15 cellular contexts compared by ENCODE assay signal in genomic region chr3:17044844-17045243, GRCh38.
DNase-seq lines count a peak whose midpoint lies in the region; ATAC-seq and TF ChIP-seq lines count a peak whose summit lies in the region.
"Had no signal": no experiment of that assay in that cellular context is flagged by ENCODE, and none has a peak within 500 bp of the region (broad histone marks: within the 10 kb centered on the region; RNA-seq: fewer than 3 reads in every experiment).

No MANE protein-coding gene starts in this region.

- H3K4me3 ChIP-seq in tibial nerve = no peak overlapping the region
- H3K4me3 ChIP-seq: MG63 had no signal

- H3K4me1 ChIP-seq in tibial nerve = peaks cover 0 to 2% (median 0%) of the 10 kb centered on the region in 4 donors

- H3K36me3 ChIP-seq in tibial nerve = no peaks in the 10 kb centered on the region
- H3K36me3 ChIP-seq: MG63 had no signal

- ATAC-seq in GM18520 (IDR thresholded peaks at IDR 0.05; ENCODE audit: unreplicated experiment) = peak; percentile 77
- ATAC-seq in GM21367 (IDR thresholded peaks at IDR 0.05; ENCODE audit: unreplicated experiment) = peak; percentile 56
- peak; percentile 86 for ATAC-seq in HG03025 (IDR thresholded peaks at IDR 0.05; ENCODE audit: low FRiP score, unreplicated experiment)
- peak; percentile 46 for ATAC-seq in activated naive CD8-positive, alpha-beta T cell treated with anti-CD3 and anti-CD28 coated beads, Interleukin-2, amount 50 U/mL, for 24 hours
- ATAC-seq: WTC11 had no signal

- no peak overlapping the region for H3K27ac ChIP-seq in tibial nerve

- no peak for TF ChIP-seq EP300 in tibial nerve (IDR thresholded peaks at IDR 0.05)

- H3K36me3 Mint-ChIP-seq in activated naive CD8-positive, alpha-beta T cell treated with anti-CD3 and anti-CD28 coated beads, Interleukin-2, amount 50 U/mL, for 24 hours (ENCODE audit: low read depth) = peaks cover 54% of the 10 kb centered on the region

- DNase-seq in activated naive CD8-positive, alpha-beta T cell treated with anti-CD3 and anti-CD28 coated beads, Interleukin-2, amount 50 U/mL, for 24 hours = no peak
- no peak for DNase-seq in erythroblast (lab: John Stamatoyannopoulos, UW)
- DNase-seq in NCI-H146 treated with DMSO at 0.1 percent for 48 hours (lab: John Stamatoyannopoulos, UW; ENCODE audit: unreplicated experiment) = no peak
- no peak for DNase-seq in tibial nerve (ENCODE audit: low spot score in 2 of 2)
- DNase-seq: activated naive CD4-positive, alpha-beta T cell treated with Interleukin-2 at 50 U/mL for 16 hours; MG63; NCI-H446 treated with DMSO at 0.1 percent for 48 hours; posterior cingulate gyrus; SHP77 treated with DMSO at 0.1 percent for 48 hours; stimulated activated CD4-positive, alpha-beta T cell treated with anti-CD3 and anti-CD28 coated beads, Interleukin-4, amount 100 ng/mL, for 4 hours had no signal

- 84 to 85% methylated on average over 2 of the region's 2 CpGs for WGBS in tibial nerve, 2 donors

- TF ChIP-seq POLR2A in erythroblast (IDR thresholded peaks at IDR 0.05; ENCODE audit: low read length) (no peak), tibial nerve (IDR thresholded peaks at IDR 0.05) (no peak)

- H3K27me3 ChIP-seq in tibial nerve = no peaks in the 10 kb centered on the region
- H3K27me3 ChIP-seq: MG63 had no signal

- peaks cover 0 to 9% (median 0%) of the 10 kb centered on the region in 4 donors for H3K9me3 ChIP-seq in tibial nerve
- H3K9me3 ChIP-seq: MG63 had no signal

- H3K4me3 Mint-ChIP-seq in activated naive CD8-positive, alpha-beta T cell treated with anti-CD3 and anti-CD28 coated beads, Interleukin-2, amount 50 U/mL, for 24 hours = no peak overlapping the region
- H3K4me3 Mint-ChIP-seq: memory B cell, WTC11 had no signal

- TF ChIP-seq CTCF in tibial nerve (IDR thresholded peaks at IDR 0.05) = no peak

- H3K27ac Mint-ChIP-seq in activated naive CD8-positive, alpha-beta T cell treated with anti-CD3 and anti-CD28 coated beads, Interleukin-2, amount 50 U/mL, for 24 hours = no peak overlapping the region

- H3K9me3 Mint-ChIP-seq in activated naive CD8-positive, alpha-beta T cell treated with anti-CD3 and anti-CD28 coated beads, Interleukin-2, amount 50 U/mL, for 24 hours = peaks cover 4% of the 10 kb centered on the region
- H3K9me3 Mint-ChIP-seq: WTC11 had no signal

- no peaks in the 10 kb centered on the region for H3K27me3 Mint-ChIP-seq in activated naive CD8-positive, alpha-beta T cell treated with anti-CD3 and anti-CD28 coated beads, Interleukin-2, amount 50 U/mL, for 24 hours
- H3K27me3 Mint-ChIP-seq: memory B cell had no signal

- H3K4me1 Mint-ChIP-seq in activated naive CD8-positive, alpha-beta T cell treated with anti-CD3 and anti-CD28 coated beads, Interleukin-2, amount 50 U/mL, for 24 hours = peaks cover 39% of the 10 kb centered on the region
